8 cellular contexts compared by ENCODE assay signal in genomic region chr14:63045234-63045611, GRCh38. TPM values are rescaled to one million over a fixed set of nuclear protein-coding genes. Genes with fewer than 3 reads are reported as not detected.
DNase-seq lines count a peak whose midpoint lies in the region; ATAC-seq and TF ChIP-seq lines count a peak whose summit lies in the region.

TSS of gene KCNH5 (minus strand) at chr14:63045458. CDS start at chr14:63045186, 272 bp downstream.

- no peaks in the 10 kb centered on the region; the same call in 1 of the 2 replicates for H3K27me3 ChIP-seq in GM06990 (replicated peaks; ENCODE audit: control insufficient read depth, insufficient read depth, low read length)
- no peaks in the 10 kb centered on the region for H3K27me3 ChIP-seq in KMS-11 (ENCODE audit: insufficient read depth, low read depth)
- H3K27me3 ChIP-seq in skeletal muscle tissue (ENCODE audit: control insufficient read depth in 3 of 3, insufficient read depth in 3 of 3, low read length in 3 of 3), result peaks cover 31 to 45% (median 38%) of the 10 kb centered on the region in 3 donors

- peak; percentile 19 for DNase-seq in GM06990 (ENCODE audit: extremely low read depth, insufficient read length)
- peak; percentile 20 for DNase-seq in activated CD8-positive, alpha-beta T cell treated with anti-CD3 and anti-CD28 coated beads, Interleukin-2, amount 10 ng/mL, durations not matched to agents 7 days and 5 days
- peak; percentile 35 for DNase-seq in left cardiac atrium
- no peak for DNase-seq in KBM-7

- TF ChIP-seq CTCF in GM06990 (IDR thresholded peaks at IDR 0.05; ENCODE audit: insufficient read depth, low read length, poor library complexity, severe bottlenecking) (no peak), KMS-11 (conservative IDR thresholded peaks at IDR 0.05; ENCODE audit: low read depth, low read length) (no peak)

- H3K36me3 Mint-ChIP-seq in activated CD8-positive, alpha-beta T cell treated with anti-CD3 and anti-CD28 coated beads, Interleukin-2, amount 10 ng/mL, durations not matched to agents 7 days and 5 days (ENCODE audit: low read depth), result no peaks in the 10 kb centered on the region

- POLR2A ChIA-PET in activated CD8-positive, alpha-beta T cell treated with anti-CD3 and anti-CD28 coated beads, Interleukin-2, amount 10 ng/mL, durations not matched to agents 7 days and 5 days (lab: Charles Lee), result no interaction called here

- no peak within 1 kb of the TSS for H3K27ac Mint-ChIP-seq in activated CD8-positive, alpha-beta T cell treated with anti-CD3 and anti-CD28 coated beads, Interleukin-2, amount 10 ng/mL, durations not matched to agents 7 days and 5 days

- no peak within 1 kb of the TSS for H3K4me3 ChIP-seq in GM06990 (replicated peaks; ENCODE audit: low read depth, low read length)
- no peak within 1 kb of the TSS for H3K4me3 ChIP-seq in KMS-11 (IDR thresholded peaks at IDR 0.05; ENCODE audit: insufficient read depth, low read depth, low read length)
- peak within 1 kb of the TSS; percentile 11 to 46 (median 41) for H3K4me3 ChIP-seq in skeletal muscle tissue (ENCODE audit: low read length in 3 of 3)

- H3K4me1 ChIP-seq in KMS-11 (ENCODE audit: low read depth, poor library complexity, severe bottlenecking) (peaks cover 2% of the 10 kb centered on the region), skeletal muscle tissue (ENCODE audit: control insufficient read depth in 3 of 3, insufficient read depth in 3 of 3, low read length in 3 of 3) (peaks cover 0 to 4% (median 4%) of the 10 kb centered on the region in 3 donors)

- H3K27ac ChIP-seq in KMS-11 (no peak within 1 kb of the TSS), skeletal muscle tissue (ENCODE audit: low read depth, low read length) (no peak within 1 kb of the TSS)

- CTCF ChIA-PET in activated CD8-positive, alpha-beta T cell treated with anti-CD3 and anti-CD28 coated beads, Interleukin-2, amount 10 ng/mL, durations not matched to agents 7 days and 5 days (lab: Charles Lee), result no interaction called here

- no peaks in the 10 kb centered on the region for H4K20me1 ChIP-seq in KMS-11 (ENCODE audit: insufficient read depth)

- no peak within 1 kb of the TSS for H3K4me3 Mint-ChIP-seq in activated CD8-positive, alpha-beta T cell treated with anti-CD3 and anti-CD28 coated beads, Interleukin-2, amount 10 ng/mL, durations not matched to agents 7 days and 5 days

- H2AFZ ChIP-seq in KMS-11 (ENCODE audit: low read depth), result peak within 1 kb of the TSS; percentile 49; the same call in 1 of the 2 replicates

- H3K36me3 ChIP-seq in GM06990 (ENCODE audit: control insufficient read depth, insufficient read depth, low read length), result no peaks in the 10 kb centered on the region
- H3K36me3 ChIP-seq in KMS-11 (ENCODE audit: insufficient read depth), result no peaks in the 10 kb centered on the region
- no peaks in the 10 kb centered on the region for H3K36me3 ChIP-seq in skeletal muscle tissue (ENCODE audit: control insufficient read depth in 3 of 3, insufficient read depth in 3 of 3, low read length in 3 of 3)

- H3K9ac ChIP-seq in KMS-11, result no peak within 1 kb of the TSS
- no peak within 1 kb of the TSS for H3K9ac ChIP-seq in skeletal muscle tissue (ENCODE audit: low read depth in 1 of 3, low read length in 3 of 3)

- intact Hi-C loops in left cardiac atrium (cut with DNase I), result no loop called here

- H3K79me2 ChIP-seq in KMS-11 (ENCODE audit: insufficient read depth, low read depth), result no peaks in the 10 kb centered on the region

- peak within 1 kb of the TSS; percentile 42; the same call in 1 of the 2 replicates for H3K4me2 ChIP-seq in KMS-11

- peaks cover 42% of the 10 kb centered on the region for H3K27me3 Mint-ChIP-seq in activated CD8-positive, alpha-beta T cell treated with anti-CD3 and anti-CD28 coated beads, Interleukin-2, amount 10 ng/mL, durations not matched to agents 7 days and 5 days (ENCODE audit: low read depth)

- ATAC-seq in activated CD8-positive, alpha-beta T cell treated with anti-CD3 and anti-CD28 coated beads, Interleukin-2, amount 10 ng/mL, durations not matched to agents 7 days and 5 days, result peak; percentile 73
- ATAC-seq in left cardiac atrium, result peak; percentile 72 to 89
- ATAC-seq in GM21526 (IDR thresholded peaks at IDR 0.05; ENCODE audit: low FRiP score, unreplicated experiment), result no peak
- ATAC-seq in HG03378 (IDR thresholded peaks at IDR 0.05; ENCODE audit: unreplicated experiment), result no peak

- in situ Hi-C loops in KBM-7 (cut with MboI; ENCODE audit: low pct_unique_long_range_greater_than_20kb, low sequenced_read_pairs), result no loop called here

- no peaks in the 10 kb centered on the region for H3K9me3 Mint-ChIP-seq in activated CD8-positive, alpha-beta T cell treated with anti-CD3 and anti-CD28 coated beads, Interleukin-2, amount 10 ng/mL, durations not matched to agents 7 days and 5 days (ENCODE audit: insufficient read depth)

- peaks cover 2% of the 10 kb centered on the region for H3K4me1 Mint-ChIP-seq in activated CD8-positive, alpha-beta T cell treated with anti-CD3 and anti-CD28 coated beads, Interleukin-2, amount 10 ng/mL, durations not matched to agents 7 days and 5 days (ENCODE audit: low read depth)

- H3K9me3 ChIP-seq in skeletal muscle tissue (ENCODE audit: control insufficient read depth in 3 of 3, low read length in 3 of 3), result no peaks in the 10 kb centered on the region

RNA-seq across cellular contexts. Expression of gene KCNH5, which starts in this region (rescaled TPM):
- total RNA-seq in activated CD8-positive, alpha-beta T cell treated with anti-CD3 and anti-CD28 coated beads, Interleukin-2, amount 10 ng/mL, durations not matched to agents 7 days and 5 days, result not detected
- total RNA-seq in left cardiac atrium (under 1 TPM; 0.08 to 0.29 TPM), skeletal muscle tissue (under 0.01 TPM)

Comparison
In these comparisons a context has a peak if more than half of its experiments do, and no peak if none do; other contexts are left out.
1. Peak in DNase-seq and ATAC-seq in activated CD8-positive, alpha-beta T cell treated with anti-CD3 and anti-CD28 coated beads, Interleukin-2, amount 10 ng/mL, durations not matched to agents 7 days and 5 days; RNA of the gene not detected or under 1 TPM.
2. Peak in DNase-seq and ATAC-seq in left cardiac atrium; RNA of the gene not detected or under 1 TPM.
3. H3K4me3 ChIP-seq: peak in skeletal muscle tissue (3 of 3); none in GM06990 (single experiment) and KMS-11 (single experiment).